ENCODE assay signal across 11 cellular contexts in the genomic region with DNA sequence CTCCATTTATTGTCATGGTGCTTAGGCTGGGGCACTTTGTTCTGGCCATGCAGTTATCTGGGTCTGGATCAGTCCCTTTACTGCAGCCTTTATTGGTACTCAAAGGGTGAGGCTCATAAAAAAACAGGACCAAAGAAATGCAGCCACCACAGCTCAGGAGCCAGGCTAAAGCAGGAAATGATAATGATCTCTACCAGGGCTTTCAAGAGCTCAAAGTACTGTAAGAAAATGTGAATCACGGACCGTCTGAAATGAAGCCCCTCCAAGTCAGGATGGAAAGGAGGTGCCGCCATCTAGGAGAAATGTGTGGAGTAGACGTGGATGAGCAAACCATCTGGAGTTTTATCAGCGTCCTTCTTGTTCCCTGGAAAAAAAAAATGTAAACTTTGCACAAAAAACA.
A peak's percentile ranks its signal among the peaks of the same experiment; 100 is the strongest.
DNase-seq lines count a peak whose midpoint lies in the region; TF ChIP-seq lines count a peak whose summit lies in the region.
"Had no signal": no experiment of that assay in that cellular context is flagged by ENCODE, and none has a peak within 500 bp of the region (broad histone marks: within the 10 kb centered on the region; RNA-seq: fewer than 3 reads in every experiment).

No MANE protein-coding gene starts in this region.

- peak overlapping the region; percentile 3 to 50 for H3K27ac ChIP-seq in prostate gland
- H3K27ac ChIP-seq: SJSA1 had no signal

- DNase-seq in GF-D8 (lab: John Stamatoyannopoulos, UW) = peak; percentile 20
- peak; percentile 13 for DNase-seq in MV-4-11 (lab: John Stamatoyannopoulos, UW)
- DNase-seq in fibroblast of peridontal ligament (ENCODE audit: extremely low read depth) = peak; percentile 6
- DNase-seq in prostate gland (ENCODE audit: low spot score) = peak; percentile 46
- no peak for DNase-seq in H4 (ENCODE audit: low spot score)
- DNase-seq in SIG-M5 treated with dmso at 0.1 percent for 504 hours (lab: John Stamatoyannopoulos, UW; ENCODE audit: unreplicated experiment) = no peak
- no peak for DNase-seq in stimulated activated naive CD4-positive, alpha-beta T cell (lab: John Stamatoyannopoulos, UW)
- DNase-seq in erythroblast (lab: John Stamatoyannopoulos, UW) = no peak
- DNase-seq: head of caudate nucleus, NCI-H187 treated with DMSO at 0.1 percent for 48 hours had no signal

- H3K27me3 ChIP-seq in prostate gland (replicated peaks; ENCODE audit: insufficient read depth) = no peaks in the 10 kb centered on the region

- TF ChIP-seq POLR2A in prostate gland (IDR thresholded peaks at IDR 0.05) = no peak
- no peak for TF ChIP-seq POLR2A in erythroblast (IDR thresholded peaks at IDR 0.05; ENCODE audit: low read length)

- H3K36me3 ChIP-seq in prostate gland = no peaks in the 10 kb centered on the region
- H3K36me3 ChIP-seq: SJSA1 had no signal

- H3K4me3 ChIP-seq in prostate gland = no peak overlapping the region
- H3K4me3 ChIP-seq: SJSA1 had no signal

- H3K9me3 ChIP-seq in prostate gland = no peaks in the 10 kb centered on the region
- H3K9me3 ChIP-seq: SJSA1 had no signal

- 2% methylated on average over 5 of the region's 5 CpGs for WGBS in prostate gland

- no peaks in the 10 kb centered on the region for H3K4me1 ChIP-seq in prostate gland (replicated peaks)
- H3K4me1 ChIP-seq: SJSA1 had no signal

- intact Hi-C loops in prostate gland (cut with DNase I) = no loop called here

- no peak for TF ChIP-seq CTCF in prostate gland (IDR thresholded peaks at IDR 0.05)

Comparison
In these comparisons a context has a peak if more than half of its experiments do, and no peak if none do; other contexts are left out.
1. DNase-seq: peak in GF-D8 (single experiment), MV-4-11 (single experiment), fibroblast of peridontal ligament (single experiment) and prostate gland (single experiment); none in H4 (single experiment), SIG-M5 treated with dmso at 0.1 percent for 504 hours (single experiment), stimulated activated naive CD4-positive, alpha-beta T cell (0 of 6) and erythroblast (0 of 2).